25 cellular contexts compared by ENCODE assay signal in the genomic region with DNA sequence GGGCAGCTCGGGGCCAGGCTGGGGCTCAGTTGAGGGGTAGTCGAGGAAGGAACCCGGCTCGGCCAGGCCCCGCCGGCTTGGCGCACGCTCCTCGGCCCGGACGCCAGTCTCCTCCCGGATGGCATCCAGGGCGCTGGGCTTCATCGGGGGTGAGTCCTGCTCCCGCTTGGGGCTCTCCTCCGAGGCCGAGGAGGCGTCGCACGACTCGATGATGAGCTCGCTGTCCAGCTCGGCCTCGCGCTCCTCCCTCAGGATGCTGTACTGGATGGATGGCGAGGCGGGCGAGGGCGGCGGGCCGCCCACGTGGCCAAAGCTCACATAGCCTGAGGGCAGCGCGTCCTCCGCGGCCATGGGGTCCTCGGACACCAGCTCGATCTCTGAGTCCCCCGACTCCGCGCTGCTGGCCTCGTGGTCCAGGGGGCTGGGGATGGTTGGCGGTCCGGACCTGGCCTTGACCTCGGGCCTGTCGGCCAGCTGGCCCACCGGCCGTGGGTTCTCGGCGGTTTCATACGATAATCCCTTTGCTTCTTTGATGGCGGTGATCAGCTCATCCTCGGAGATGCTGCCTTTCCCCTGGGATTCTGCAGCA.
A peak's percentile ranks its signal among the peaks of the same experiment; 100 is the strongest.
DNase-seq lines count a peak whose midpoint lies in the region; FAIRE-seq and TF ChIP-seq lines count a peak whose summit lies in the region.
"Had no signal": no experiment of that assay in that cellular context is flagged by ENCODE, and none has a peak within 500 bp of the region (broad histone marks: within the 10 kb centered on the region; RNA-seq: fewer than 3 reads in every experiment).

No MANE protein-coding gene starts in this region.

- no peaks in the 10 kb centered on the region for H3K27me3 ChIP-seq in H7 (ENCODE audit: control insufficient read depth, insufficient read depth, low read length)
- no peaks in the 10 kb centered on the region for H3K27me3 ChIP-seq in layer of hippocampus (ENCODE audit: control insufficient read depth, insufficient read depth, low read length)
- H3K27me3 ChIP-seq: BLaER1 had no signal

- no peak for TF ChIP-seq CTCF in chondrocyte (IDR thresholded peaks at IDR 0.05)

- DNase-seq in H7: peak; percentile 24
- peak; percentile 88 for DNase-seq in chondrocyte (ENCODE audit: low spot score)
- DNase-seq in urothelium cell line (ENCODE audit: low spot score): no peak
- no peak for DNase-seq in T-helper 1 cell
- no peak for DNase-seq in MV-4-11 (lab: John Stamatoyannopoulos, UW)
- DNase-seq in AML-193 (lab: John Stamatoyannopoulos, UW): no peak
- DNase-seq: CD4-positive, alpha-beta T cell; COR-L47; DND-41; Karpas-422; NCI-H1048; NCI-H1417 treated with DMSO at 0.1 percent for 48 hours; NCI-H187 treated with DMSO at 0.1 percent for 48 hours; NCI-H2107; NCI-H2227 treated with DMSO at 0.1 percent for 48 hours; NCI-H510A treated with DMSO at 0.1 percent for 48 hours; NCI-H748 treated with DMSO at 0.1 percent for 48 hours; NK-92 treated with Interleukin-12 subunit alpha and Interleukin-12 subunit beta, amount 100 ng/mL, for 24 hours; SHP77 treated with DMSO at 0.1 percent for 48 hours had no signal

- H3K4me1 Mint-ChIP-seq in chondrocyte (ENCODE audit: low read depth): no peaks in the 10 kb centered on the region

- peaks cover 4% of the 10 kb centered on the region for H3K27me3 Mint-ChIP-seq in chondrocyte (ENCODE audit: low read depth)

- H3K36me3 ChIP-seq in H7 (replicated peaks; ENCODE audit: control insufficient read depth, insufficient read depth, low read length): no peaks in the 10 kb centered on the region
- H3K36me3 ChIP-seq: BLaER1, HAP-1 had no signal

- H3K36me3 Mint-ChIP-seq in chondrocyte (ENCODE audit: low read depth): no peaks in the 10 kb centered on the region

- FAIRE-seq in urothelium cell line (lab: Jason Lieb, UNC): peak; percentile 50
- FAIRE-seq: GM12891 had no signal

- H3K4me3 Mint-ChIP-seq in chondrocyte (ENCODE audit: unreplicated experiment): no peak overlapping the region
- H3K4me3 Mint-ChIP-seq: CD4-positive, alpha-beta T cell had no signal

- H3K27ac Mint-ChIP-seq in chondrocyte (ENCODE audit: unreplicated experiment): no peak overlapping the region
- H3K27ac Mint-ChIP-seq: CD4-positive, alpha-beta T cell had no signal

- H3K4me3 ChIP-seq in H7 (ENCODE audit: insufficient read depth, low read depth, low read length): no peak overlapping the region
- H3K4me3 ChIP-seq: BLaER1, HAP-1, SK-N-MC had no signal

- H3K27ac ChIP-seq in layer of hippocampus (ENCODE audit: low read depth, low read length): peak overlapping the region; percentile 22
- H3K27ac ChIP-seq: BLaER1, RWPE1, SK-N-MC had no signal

- H3K9me3 Mint-ChIP-seq in chondrocyte (ENCODE audit: low read depth): no peaks in the 10 kb centered on the region
- H3K9me3 Mint-ChIP-seq: CD4-positive, alpha-beta T cell had no signal

Comparison
In these comparisons a context has a peak if more than half of its experiments do, and no peak if none do; other contexts are left out.
1. DNase-seq: peak in H7 (single experiment) and chondrocyte (single experiment); none in urothelium cell line (single experiment), T-helper 1 cell (0 of 5), MV-4-11 (single experiment) and AML-193 (0 of 2).